ENCODE assay signal across 16 cellular contexts in genomic region chr22:46455453-46455852, GRCh38.
DNase-seq lines count a peak whose midpoint lies in the region; TF ChIP-seq lines count a peak whose summit lies in the region.
"Had no signal": no experiment of that assay in that cellular context is flagged by ENCODE, and none has a peak within 500 bp of the region (broad histone marks: within the 10 kb centered on the region; RNA-seq: fewer than 3 reads in every experiment).

No MANE protein-coding gene starts in this region.

- H3K9me3 ChIP-seq in BLaER1 treated with 17β-estradiol and CSF1 and Interleukin-3, amounts not matched to agents 10 nM and 100 nM (replicated peaks in 1 of 11), result no peaks in the 10 kb centered on the region
- no peaks in the 10 kb centered on the region for H3K9me3 ChIP-seq in esophagus (ENCODE audit: control insufficient read depth in 2 of 2, insufficient read depth in 1 of 2, low read depth in 1 of 2, low read length in 1 of 2)
- peaks cover 1% of the 10 kb centered on the region for H3K9me3 ChIP-seq in trophoblast cell (ENCODE audit: insufficient read depth, low read depth, low read length)
- H3K9me3 ChIP-seq: HAP-1 had no signal

- WGBS in esophagus, 2 donors, result 73 to 74% methylated on average over 13 of the region's 13 CpGs
- WGBS in trophoblast cell (ENCODE audit: extremely low coverage, insufficient coverage, insufficient read length), result no CpG with 5 or more reads among the region's 13 CpGs

- H4K20me1 ChIP-seq in BLaER1 treated with 17β-estradiol and CSF1 and Interleukin-3, amounts not matched to agents 10 nM and 100 nM, result peaks cover 0 to 30% (median 0%) of the 10 kb centered on the region in 11 experiments; a peak in 6 of 22 replicates

- H3K23ac ChIP-seq in trophoblast cell (ENCODE audit: low read length), result no peak overlapping the region

- peak overlapping the region; percentile 47 for H2BK120ac ChIP-seq in trophoblast cell (ENCODE audit: insufficient read depth, low read length, poor library complexity)

- H3K4me1 ChIP-seq in BLaER1 treated with 17β-estradiol and CSF1 and Interleukin-3, amounts not matched to agents 10 nM and 100 nM, result peaks cover 31 to 94% (median 76%) of the 10 kb centered on the region in 10 experiments
- H3K4me1 ChIP-seq in esophagus (ENCODE audit: control insufficient read depth in 2 of 2, insufficient read depth in 2 of 2, low read length in 1 of 2) (peaks cover 2 to 38% of the 10 kb centered on the region in 2 donors), trophoblast cell (ENCODE audit: control insufficient read depth in 1 of 2, insufficient read depth in 2 of 2, low read length in 2 of 2) (peaks cover 57 to 68% of the 10 kb centered on the region in 2 experiments)
- H3K4me1 ChIP-seq: HAP-1 had no signal

- H3K18ac ChIP-seq in trophoblast cell (ENCODE audit: low read length), result peak overlapping the region; percentile 57

- peak overlapping the region; percentile 67 for H4K91ac ChIP-seq in trophoblast cell (ENCODE audit: low read depth, low read length)

- H3K79me1 ChIP-seq in trophoblast cell (ENCODE audit: low read length), result peaks cover 28% of the 10 kb centered on the region

- no peak overlapping the region for H4K12ac ChIP-seq in trophoblast cell (ENCODE audit: low read depth, low read length)

- peak overlapping the region in 6 of 11 experiments; percentile 13 to 93 (median 80); a peak in 9 of 22 replicates for H3K4me2 ChIP-seq in BLaER1 treated with 17β-estradiol and CSF1 and Interleukin-3, amounts not matched to agents 10 nM and 100 nM
- H3K4me2 ChIP-seq in trophoblast cell (ENCODE audit: low read length), result no peak overlapping the region

- TF ChIP-seq CTCF in RWPE1 (conservative IDR thresholded peaks at IDR 0.05; ENCODE audit: low read depth), result no peak

- H2BK5ac ChIP-seq in trophoblast cell (ENCODE audit: low read depth, low read length, poor library complexity), result no peak overlapping the region

- H3K36me3 ChIP-seq in BLaER1 treated with 17β-estradiol and CSF1 and Interleukin-3, amounts not matched to agents 10 nM and 100 nM, result no peaks in the 10 kb centered on the region
- peaks cover 0 to 8% of the 10 kb centered on the region in 2 donors for H3K36me3 ChIP-seq in esophagus (ENCODE audit: control insufficient read depth in 2 of 2, insufficient read depth in 2 of 2, low read length in 1 of 2)
- no peaks in the 10 kb centered on the region for H3K36me3 ChIP-seq in trophoblast cell (ENCODE audit: control insufficient read depth in 1 of 2, insufficient read depth in 2 of 2, low read length in 2 of 2)
- H3K36me3 ChIP-seq: HAP-1 had no signal

- H3K27me3 ChIP-seq in BLaER1 treated with 17β-estradiol and CSF1 and Interleukin-3, amounts not matched to agents 10 nM and 100 nM, result peaks cover 0 to 54% (median 6%) of the 10 kb centered on the region in 11 experiments; a peak in 11 of 22 replicates
- H3K27me3 ChIP-seq in esophagus (ENCODE audit: control insufficient read depth in 1 of 2, insufficient read depth in 2 of 2, low read length in 2 of 2) (no peaks in the 10 kb centered on the region), trophoblast cell (ENCODE audit: insufficient read depth, low read length) (no peaks in the 10 kb centered on the region)

- no peak overlapping the region for H3K4me3 ChIP-seq in BLaER1 treated with 17β-estradiol and CSF1 and Interleukin-3, amounts not matched to agents 10 nM and 100 nM
- H3K4me3 ChIP-seq in esophagus (ENCODE audit: low read depth in 1 of 2, low read length in 2 of 2) (no peak overlapping the region), trophoblast cell (ENCODE audit: low read depth, low read length) (no peak overlapping the region)
- H3K4me3 ChIP-seq: HAP-1 had no signal

- intact Hi-C loops in cardiac septum (cut with DNase I), result no loop called here

- no peak overlapping the region for H2AFZ ChIP-seq in trophoblast cell (ENCODE audit: insufficient read depth, low read length, poor library complexity)

- H2BK12ac ChIP-seq in trophoblast cell (ENCODE audit: low read length), result peak overlapping the region; percentile 61

- peaks cover 1% of the 10 kb centered on the region for H3K79me2 ChIP-seq in trophoblast cell (ENCODE audit: control insufficient read depth, insufficient read depth, low read length, poor library complexity)

- H2AK5ac ChIP-seq in trophoblast cell (ENCODE audit: low read length), result peak overlapping the region; percentile 67

- POLR2A ChIA-PET in RWPE1 (lab: Yijun Ruan, JAX; ENCODE audit: low non-redundant PET), result no interaction called here

- H4K8ac ChIP-seq in trophoblast cell (ENCODE audit: low read depth, low read length), result no peak overlapping the region

- H3K27ac ChIP-seq in BLaER1 treated with 17β-estradiol and CSF1 and Interleukin-3, amounts not matched to agents 10 nM and 100 nM, result no peak overlapping the region
- H3K27ac ChIP-seq in RWPE1, result peak overlapping the region; percentile 99
- peak overlapping the region; percentile 3 to 14 for H3K27ac ChIP-seq in esophagus (ENCODE audit: low read depth in 2 of 2, low read length in 1 of 2)
- H3K27ac ChIP-seq in trophoblast cell (ENCODE audit: low read depth, low read length), result peak overlapping the region; percentile 24
- H3K27ac ChIP-seq: HL-60 had no signal

- CTCF ChIA-PET in RWPE1 (lab: Yijun Ruan, JAX), result no interaction called here

- peak overlapping the region; percentile 10 for H3K14ac ChIP-seq in trophoblast cell (ENCODE audit: low read length)

- H3K4ac ChIP-seq in trophoblast cell (ENCODE audit: low read depth, low read length), result no peak overlapping the region

- DNase-seq in RWPE1 (ENCODE audit: low spot score) (no peak), trophoblast cell (no peak), cardiac septum (ENCODE audit: low spot score) (no peak)
- no peak for DNase-seq in activated naive CD4-positive, alpha-beta T cell treated with anti-CD3 and anti-CD28 coated beads, Interleukin-2, amount 50 U/mL, for 16 hours
- no peak for DNase-seq in stimulated activated CD4-positive, alpha-beta T cell treated with anti-CD3 and anti-CD28 coated beads, Interleukin-1b, Interleukin-23, amount 100 ng/mL, for 48 hours
- DNase-seq: Calu3; CD4-positive, alpha-beta memory T cell; KBM-7; NCI-H1436 treated with DMSO at 0.1 percent for 48 hours; NCI-H2081; NCI-H510A; NCI-H82 had no signal

- no peak overlapping the region for H3K9ac ChIP-seq in BLaER1 treated with 17β-estradiol and CSF1 and Interleukin-3, amounts not matched to agents 10 nM and 100 nM
- no peak overlapping the region for H3K9ac ChIP-seq in trophoblast cell (ENCODE audit: low read length)

Comparison
In these comparisons a context has a peak if more than half of its experiments do, and no peak if none do; other contexts are left out.
1. H3K27ac ChIP-seq: peak in RWPE1 (single experiment), esophagus (2 of 2) and trophoblast cell (single experiment); none in BLaER1 treated with 17β-estradiol and CSF1 and Interleukin-3, amounts not matched to agents 10 nM and 100 nM (0 of 11).